In genomic region chr16:30409125-30410060, GRCh38 we compare ENCODE assay signal across 8 cellular contexts. TPM values are rescaled to one million over a fixed set of nuclear protein-coding genes. Genes with fewer than 3 reads are reported as not detected.
DNase-seq lines count a peak whose midpoint lies in the region; ATAC-seq and TF ChIP-seq lines count a peak whose summit lies in the region.

No MANE protein-coding gene starts in this region.

- no peak overlapping the region for H2BK15ac ChIP-seq in mesenchymal stem cell (ENCODE audit: low read depth, poor library complexity, severe bottlenecking)

- no peak overlapping the region for H2BK5ac ChIP-seq in mesenchymal stem cell (ENCODE audit: low read depth, low read length, poor library complexity, severe bottlenecking)

- H3K27ac ChIP-seq in ectodermal cell (ENCODE audit: insufficient read depth, low read depth, low read length, poor library complexity, severe bottlenecking) (no peak overlapping the region), mesenchymal stem cell (ENCODE audit: low read length, poor library complexity, severe bottlenecking) (peak overlapping the region; percentile 7)

- 72 to 73% methylated on average over 15 of the region's 15 CpGs for WGBS in ectodermal cell, 2 experiments
- WGBS in mesenchymal stem cell, result 51% methylated on average over 15 of the region's 15 CpGs

- no peak overlapping the region for H2AFZ ChIP-seq in mesenchymal stem cell (ENCODE audit: low read depth, low read length)

- H3K27me3 ChIP-seq in ectodermal cell (ENCODE audit: control insufficient read depth, insufficient read depth, low read length, poor library complexity, severe bottlenecking), result no peaks in the 10 kb centered on the region
- no peaks in the 10 kb centered on the region for H3K27me3 ChIP-seq in mesenchymal stem cell (ENCODE audit: control insufficient read depth in 1 of 2, insufficient read depth in 1 of 2, low read length in 2 of 2)

- peak overlapping the region; percentile 46 for H4K8ac ChIP-seq in mesenchymal stem cell (ENCODE audit: low read length)

- H3K9ac ChIP-seq in mesenchymal stem cell (ENCODE audit: low read length), result peak overlapping the region; percentile 71

- peaks cover 17% of the 10 kb centered on the region for H3K79me1 ChIP-seq in mesenchymal stem cell (replicated peaks; ENCODE audit: low read length, poor library complexity, severe bottlenecking)

- peak overlapping the region; percentile 20 for H3K4me2 ChIP-seq in mesenchymal stem cell (ENCODE audit: low read length, poor library complexity, severe bottlenecking)

- no peak overlapping the region for H3K14ac ChIP-seq in mesenchymal stem cell (ENCODE audit: low read length in 2 of 2)

- H2BK120ac ChIP-seq in mesenchymal stem cell (ENCODE audit: low read depth, low read length), result no peak overlapping the region

- H3K9me3 ChIP-seq in ectodermal cell (ENCODE audit: control insufficient read depth, low read length) (no peaks in the 10 kb centered on the region), mesenchymal stem cell (ENCODE audit: control insufficient read depth, low read length) (no peaks in the 10 kb centered on the region)

- H2BK12ac ChIP-seq in mesenchymal stem cell (ENCODE audit: low read length in 2 of 2), result no peak overlapping the region

- peak; percentile 96 for TF ChIP-seq CTCF in GM10248 (IDR thresholded peaks at IDR 0.05; ENCODE audit: control extremely low read depth, extremely low read depth, low read depth, missing control alignments)

- no peak for ATAC-seq in HG03039 (IDR thresholded peaks at IDR 0.05; ENCODE audit: unreplicated experiment)

- no peak overlapping the region for H3K23ac ChIP-seq in mesenchymal stem cell (ENCODE audit: low read length in 2 of 2)

- H3K4ac ChIP-seq in mesenchymal stem cell (ENCODE audit: low read depth in 1 of 2, low read length in 2 of 2), result no peak overlapping the region

- DNase-seq in GM10248 (ENCODE audit: extremely low spot score), result peak; percentile 88
- DNase-seq in HT1080 (ENCODE audit: low read depth), result peak; percentile 83
- peak; percentile 76 for DNase-seq in NK-92 treated with Interleukin-12 subunit alpha and Interleukin-12 subunit beta, amount 100 ng/mL, for 24 hours (lab: John Stamatoyannopoulos, UW)
- DNase-seq in activated CD8-positive, alpha-beta memory T cell treated with anti-CD3 and anti-CD28 coated beads for 1 hour (ENCODE audit: extremely low read depth in 1 of 2, low read depth in 1 of 2), result peak; percentile 78 to 91
- DNase-seq in mesenchymal stem cell, result peak; percentile 89
- peak; percentile 73 for DNase-seq in stimulated activated CD8-positive, alpha-beta memory T cell treated with anti-CD3 and anti-CD28 coated beads, Interleukin-12 subunit alpha, Interleukin-12 subunit beta, amount 100 ng/mL, for 24 hours (ENCODE audit: extremely low read depth)

- no peak overlapping the region for H4K91ac ChIP-seq in mesenchymal stem cell (ENCODE audit: low read length)

- no peak overlapping the region for H3K18ac ChIP-seq in mesenchymal stem cell (ENCODE audit: low read depth in 1 of 2, low read length in 2 of 2)

- H2AK5ac ChIP-seq in mesenchymal stem cell (ENCODE audit: low read length, severe bottlenecking), result no peak overlapping the region

- H3K4me1 ChIP-seq in ectodermal cell (ENCODE audit: control insufficient read depth, insufficient read depth, low read length) (peaks cover 14% of the 10 kb centered on the region), mesenchymal stem cell (ENCODE audit: control insufficient read depth, insufficient read depth, low read depth, low read length) (peaks cover 22% of the 10 kb centered on the region)

- CTCF ChIA-PET in GM10248 (lab: Yijun Ruan, JAX), result interaction anchor here (0.5 to 6.3 kb wide), 43 partner anchors 10 to 318 kb away, joined by 3 to 58 read pairs (median 5); partner anchors contain the start of genes CD2BP2, DCTPP1, SEPTIN1 and TBC1D10B

- H3K36me3 ChIP-seq in ectodermal cell (ENCODE audit: control insufficient read depth, insufficient read depth, low read length) (peaks cover 12% of the 10 kb centered on the region), mesenchymal stem cell (ENCODE audit: control insufficient read depth in 1 of 2, insufficient read depth in 2 of 2, low read depth in 1 of 2, low read length in 2 of 2) (peaks cover 15 to 35% of the 10 kb centered on the region in 2 experiments)

- H3K4me3 ChIP-seq in ectodermal cell (ENCODE audit: insufficient read depth, low read depth, low read length), result peak overlapping the region; percentile 13
- H3K4me3 ChIP-seq in mesenchymal stem cell (ENCODE audit: insufficient read depth in 1 of 2, low read depth in 1 of 2, low read length in 2 of 2), result peak overlapping the region in 1 of 2 experiments; percentile 56

- POLR2A ChIA-PET in GM10248 (lab: Yijun Ruan, JAX), result interaction anchor here (1.0 to 1.2 kb wide), 3 partner anchors 9 to 27 kb away, joined by 4 to 8 read pairs (median 4); partner anchors contain the start of gene SEPTIN1

RNA-seq across cellular contexts. Expression of gene ZNF771, which starts 2.0 kb away (rescaled TPM):
- total RNA-seq in HT1080 (2014; rRNA removed; shearing (Covaris generic)), result 14.0 and 16.1 TPM in 2 replicates
- 9.0 and 9.1 TPM in 2 replicates for polyA plus RNA-seq in HT1080 (2015; cell fraction: cytosol; rRNA removed)
- 5.2 and 6.3 TPM in 2 replicates for polyA plus RNA-seq in HT1080 (2015; cell fraction: nucleus; rRNA removed)
- polyA plus RNA-seq in ectodermal cell (2013, experiment 1 of 4), result 7.4 TPM
- polyA plus RNA-seq in ectodermal cell (2013, experiment 2 of 4), result 6.9 TPM
- 11.5 TPM for polyA plus RNA-seq in ectodermal cell (2013, experiment 3 of 4)
- 10.3 TPM for polyA plus RNA-seq in ectodermal cell (2013, experiment 4 of 4)
- polyA plus RNA-seq in mesenchymal stem cell (2013, experiment 1 of 2), result 5.2 TPM
- 4.6 TPM for polyA plus RNA-seq in mesenchymal stem cell (2013, experiment 2 of 2)

RNA-seq across cellular contexts. Expression of gene ZNF48, which starts 14.2 kb away (rescaled TPM):
- total RNA-seq in HT1080 (2014; rRNA removed; shearing (Covaris generic)), result 12.2 and 13.6 TPM in 2 replicates
- polyA plus RNA-seq in HT1080 (2015; cell fraction: cytosol; rRNA removed), result 6.2 and 7.2 TPM in 2 replicates
- 5.6 and 8.1 TPM in 2 replicates for polyA plus RNA-seq in HT1080 (2015; cell fraction: nucleus; rRNA removed)
- 45.3 TPM for polyA plus RNA-seq in ectodermal cell (2013, experiment 1 of 4)
- polyA plus RNA-seq in ectodermal cell (2013, experiment 2 of 4), result 53.1 TPM
- 34.0 TPM for polyA plus RNA-seq in ectodermal cell (2013, experiment 3 of 4)
- 39.1 TPM for polyA plus RNA-seq in ectodermal cell (2013, experiment 4 of 4)
- 6.3 TPM for polyA plus RNA-seq in mesenchymal stem cell (2013, experiment 1 of 2)
- 5.5 TPM for polyA plus RNA-seq in mesenchymal stem cell (2013, experiment 2 of 2)

RNA-seq across cellular contexts. Expression of gene DCTPP1, which starts 20.4 kb away (rescaled TPM):
- total RNA-seq in HT1080 (2014; rRNA removed; shearing (Covaris generic)), result 47.1 and 71.1 TPM in 2 replicates
- polyA plus RNA-seq in HT1080 (2015; cell fraction: cytosol; rRNA removed), result 48.3 and 55.6 TPM in 2 replicates
- 20.1 and 20.8 TPM in 2 replicates for polyA plus RNA-seq in HT1080 (2015; cell fraction: nucleus; rRNA removed)
- 85.8 TPM for polyA plus RNA-seq in ectodermal cell (2013, experiment 1 of 4)
- 79.1 TPM for polyA plus RNA-seq in ectodermal cell (2013, experiment 2 of 4)
- 53.6 TPM for polyA plus RNA-seq in ectodermal cell (2013, experiment 3 of 4)
- 57.4 TPM for polyA plus RNA-seq in ectodermal cell (2013, experiment 4 of 4)
- 15.9 TPM for polyA plus RNA-seq in mesenchymal stem cell (2013, experiment 1 of 2)
- polyA plus RNA-seq in mesenchymal stem cell (2013, experiment 2 of 2), result 16.5 TPM

RNA-seq across cellular contexts. Expression of gene SEPTIN1, which starts 27.0 kb away (rescaled TPM):
- total RNA-seq in HT1080 (2014; rRNA removed; shearing (Covaris generic)), result 0.26 and 0.43 TPM in 2 replicates
- polyA plus RNA-seq in HT1080 (2015; cell fraction: cytosol; rRNA removed), result 0.44 and 0.70 TPM in 2 replicates
- 0.10 and 0.18 TPM in 2 replicates for polyA plus RNA-seq in HT1080 (2015; cell fraction: nucleus; rRNA removed)
- polyA plus RNA-seq in ectodermal cell (2013, experiment 1 of 4), result 3.1 TPM
- polyA plus RNA-seq in ectodermal cell (2013, experiment 2 of 4), result 2.3 TPM
- polyA plus RNA-seq in ectodermal cell (2013, experiment 3 of 4), result 3.8 TPM
- polyA plus RNA-seq in ectodermal cell (2013, experiment 4 of 4), result 4.1 TPM
- 1.3 TPM for polyA plus RNA-seq in mesenchymal stem cell (2013, experiment 1 of 2)
- 1.3 TPM for polyA plus RNA-seq in mesenchymal stem cell (2013, experiment 2 of 2)

RNA-seq across cellular contexts. Expression of gene MYL11, which starts 34.8 kb away (rescaled TPM):
- total RNA-seq in HT1080 (2014; rRNA removed; shearing (Covaris generic)), result not detected in 2 replicates
- polyA plus RNA-seq in HT1080 (2015; cell fraction: cytosol; rRNA removed), result not detected in 2 replicates
- polyA plus RNA-seq in HT1080 (2015; cell fraction: nucleus; rRNA removed), result not detected in 2 replicates
- 3.6 TPM for polyA plus RNA-seq in ectodermal cell (2013, experiment 1 of 4)
- 2.8 TPM for polyA plus RNA-seq in ectodermal cell (2013, experiment 2 of 4)
- 0.75 TPM for polyA plus RNA-seq in ectodermal cell (2013, experiment 3 of 4)
- polyA plus RNA-seq in ectodermal cell (2013, experiment 4 of 4), result 1.5 TPM
- 1.7 TPM for polyA plus RNA-seq in mesenchymal stem cell (2013, experiment 1 of 2)
- polyA plus RNA-seq in mesenchymal stem cell (2013, experiment 2 of 2), result 3.1 TPM
